8 cellular contexts compared by ENCODE assay signal in the genomic region with DNA sequence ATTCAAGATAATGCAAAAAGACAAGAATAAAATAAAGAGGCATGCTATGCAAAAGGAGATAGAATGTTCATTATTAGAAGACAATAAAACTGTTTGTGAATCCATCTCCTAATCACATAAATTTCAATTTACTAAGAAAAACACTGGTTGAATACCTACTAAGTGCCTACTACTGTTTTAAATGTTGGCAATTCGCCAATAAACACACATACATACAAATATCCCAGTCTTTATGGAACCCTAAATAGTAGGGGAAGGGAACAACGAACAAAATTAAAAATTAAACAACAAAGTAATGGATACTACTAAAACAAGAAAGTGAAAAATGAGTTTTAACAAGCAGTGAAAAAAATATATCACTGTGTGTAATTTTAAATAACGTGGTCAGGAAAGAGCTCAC.
"Had no signal": no experiment of that assay in that cellular context is flagged by ENCODE, and none has a peak within 500 bp of the region (broad histone marks: within the 10 kb centered on the region; RNA-seq: fewer than 3 reads in every experiment).

No MANE protein-coding gene starts in this region.

- H3K4me3 ChIP-seq: GM12878 had no signal

- ATAC-seq: GM12878 had no signal

- FAIRE-seq: G401.6, GM12878, GM12891, GM12892, GM18507, GM19239 had no signal

- DNase-seq: GDM1, GF-D8 had no signal
